Comparison of ENCODE assay signal across 13 cellular contexts in the genomic region with DNA sequence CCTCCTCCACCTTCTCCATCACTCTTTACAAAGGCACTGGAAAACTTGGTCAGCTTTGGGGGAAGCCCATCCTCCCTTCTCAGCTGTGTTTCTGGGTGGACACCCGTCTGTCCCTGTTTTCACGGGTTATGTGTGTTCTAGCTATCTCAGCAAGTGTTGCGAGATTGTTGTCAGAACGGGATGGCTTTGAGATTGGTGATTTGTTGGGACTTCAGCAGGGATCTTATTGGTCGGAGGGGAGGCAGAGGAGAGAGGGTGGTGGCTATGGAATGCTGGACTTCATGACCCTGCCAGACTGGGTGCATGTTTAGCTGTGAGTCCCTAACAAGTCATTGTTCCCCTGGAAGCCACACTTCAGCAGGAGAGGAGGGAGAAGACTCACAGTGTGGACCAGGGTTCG. TPM values are rescaled to one million over a fixed set of nuclear protein-coding genes. Genes with fewer than 3 reads are reported as not detected.
DNase-seq lines count a peak whose midpoint lies in the region; ATAC-seq, FAIRE-seq and TF ChIP-seq lines count a peak whose summit lies in the region.
"Had no signal": no experiment of that assay in that cellular context is flagged by ENCODE, and none has a peak within 500 bp of the region (broad histone marks: within the 10 kb centered on the region; RNA-seq: fewer than 3 reads in every experiment).

No MANE protein-coding gene starts in this region.

- peaks cover 31% of the 10 kb centered on the region for H3K4me1 Mint-ChIP-seq in MCF 10A (ENCODE audit: insufficient read depth, unreplicated experiment)

- no peak for ATAC-seq in activated naive CD4-positive, alpha-beta T cell treated with anti-CD3 and anti-CD28 coated beads, Interleukin-2, amount 50 U/mL, for 72 hours
- no peak for ATAC-seq in thoracic aorta (ENCODE audit: insufficient number of reproducible peaks, low FRiP score, low read depth)
- no peak for ATAC-seq in upper lobe of left lung (ENCODE audit: low FRiP score in 2 of 2)

- no peak overlapping the region for H3K4me3 ChIP-seq in breast epithelium
- peak overlapping the region in 1 of 3 experiments; percentile 95 for H3K4me3 ChIP-seq in keratinocyte (ENCODE audit: control insufficient read depth in 2 of 3, extremely low read depth in 1 of 3, insufficient read depth in 2 of 3, low read depth in 1 of 3, low read length in 3 of 3)
- no peak overlapping the region for H3K4me3 ChIP-seq in thoracic aorta
- H3K4me3 ChIP-seq in upper lobe of left lung, result no peak overlapping the region
- H3K4me3 ChIP-seq: prostate gland, uterus had no signal

- peak overlapping the region; percentile 90 for H3K27ac Mint-ChIP-seq in MCF 10A (ENCODE audit: low read depth, unreplicated experiment)
- H3K27ac Mint-ChIP-seq in activated naive CD4-positive, alpha-beta T cell treated with anti-CD3 and anti-CD28 coated beads, Interleukin-2, amount 50 U/mL, for 72 hours, result peak overlapping the region; percentile 96 to 97

- TF ChIP-seq CTCF in MCF 10A (IDR thresholded peaks at IDR 0.05; ENCODE audit: unreplicated experiment) (no peak), breast epithelium (IDR thresholded peaks at IDR 0.05) (no peak), keratinocyte (optimal IDR thresholded peaks at IDR 0.05 in 1 of 3, IDR thresholded peaks at IDR 0.05 in 1 of 3, conservative IDR thresholded peaks at IDR 0.05 in 1 of 3; ENCODE audit: extremely low read depth in 1 of 3, insufficient read depth in 2 of 3, low read length in 3 of 3) (no peak), thoracic aorta (IDR thresholded peaks at IDR 0.05) (no peak), upper lobe of left lung (IDR thresholded peaks at IDR 0.05) (no peak)

- 78 to 84% methylated on average over 6 of the region's 6 CpGs for WGBS in upper lobe of left lung, 2 donors

- H3K9me3 ChIP-seq in breast epithelium (no peaks in the 10 kb centered on the region), keratinocyte (ENCODE audit: control insufficient read depth, low read depth, low read length) (no peaks in the 10 kb centered on the region), thoracic aorta (no peaks in the 10 kb centered on the region), upper lobe of left lung (no peaks in the 10 kb centered on the region)
- H3K9me3 ChIP-seq: prostate gland, uterus had no signal

- intact Hi-C loops in MCF 10A (cut with micrococcal nuclease) (no loop called here), breast epithelium (cut with DNase I; ENCODE audit: low total_unique reads) (no loop called here)

- peaks cover 4 to 6% of the 10 kb centered on the region in 2 donors for H3K4me1 ChIP-seq in breast epithelium
- H3K4me1 ChIP-seq in keratinocyte (ENCODE audit: control insufficient read depth, extremely low read depth, insufficient read depth, low read length), result peaks cover 21% of the 10 kb centered on the region
- peaks cover 7 to 16% of the 10 kb centered on the region in 2 donors for H3K4me1 ChIP-seq in thoracic aorta (ENCODE audit: control insufficient read depth in 1 of 2, low read depth in 2 of 2)
- peaks cover 13 to 23% (median 16%) of the 10 kb centered on the region in 4 donors for H3K4me1 ChIP-seq in upper lobe of left lung
- H3K4me1 ChIP-seq: uterus had no signal

- DNase-seq in MCF 10A (ENCODE audit: unreplicated experiment) (no peak), breast epithelium (ENCODE audit: low spot score in 2 of 2) (no peak), keratinocyte (ENCODE audit: low read depth, low spot score) (no peak), thoracic aorta (ENCODE audit: low spot score) (no peak), ureter (ENCODE audit: low spot score) (no peak), upper lobe of left lung (no peak)
- DNase-seq in activated naive CD4-positive, alpha-beta T cell treated with anti-CD3 and anti-CD28 coated beads, Interleukin-2, amount 50 U/mL, for 72 hours (ENCODE audit: low spot score in 2 of 2), result no peak
- DNase-seq in activated effector memory CD4-positive, alpha-beta T cell treated with anti-CD3 and anti-CD28 coated beads, Interleukin-2, amount 50 U/mL, for 16 hours, result no peak
- DNase-seq: NCI-H524, uterus had no signal

- no peak overlapping the region for H3K9ac ChIP-seq in keratinocyte (ENCODE audit: control insufficient read depth, extremely low read depth, insufficient read depth, low read length)

- POLR2A ChIA-PET in MCF 10A (lab: Yijun Ruan, JAX), result interaction anchor here (0.5 to 7.9 kb wide), 5 partner anchors 13 to 246 kb away, joined by 3 to 130 read pairs (median 11); a partner anchor contains a TSS

- no peak overlapping the region for H2AFZ ChIP-seq in keratinocyte (ENCODE audit: control insufficient read depth, low read length)

- H3K9me3 Mint-ChIP-seq in MCF 10A (ENCODE audit: unreplicated experiment), result no peaks in the 10 kb centered on the region
- no peaks in the 10 kb centered on the region for H3K9me3 Mint-ChIP-seq in activated naive CD4-positive, alpha-beta T cell treated with anti-CD3 and anti-CD28 coated beads, Interleukin-2, amount 50 U/mL, for 72 hours

- no peak for FAIRE-seq in keratinocyte (lab: Jason Lieb, UNC)
- FAIRE-seq: endothelial cell of umbilical vein, H54 had no signal

- H3K27ac ChIP-seq in breast epithelium, result peak overlapping the region in 1 of 2 donors; percentile 64
- no peak overlapping the region for H3K27ac ChIP-seq in keratinocyte (ENCODE audit: control insufficient read depth, insufficient read depth, low read length)
- H3K27ac ChIP-seq in thoracic aorta, result peak overlapping the region; percentile 69 to 90
- H3K27ac ChIP-seq in upper lobe of left lung, result no peak overlapping the region

- peak overlapping the region; percentile 88 for H3K4me2 ChIP-seq in keratinocyte (ENCODE audit: control insufficient read depth, extremely low read depth, insufficient read depth, low read depth, low read length)

- H3K36me3 ChIP-seq in breast epithelium, result no peaks in the 10 kb centered on the region
- peaks cover 34 to 42% of the 10 kb centered on the region in 2 experiments for H3K36me3 ChIP-seq in keratinocyte (ENCODE audit: control insufficient read depth in 2 of 2, extremely low read depth in 1 of 2, insufficient read depth in 2 of 2, low read length in 2 of 2)
- peaks cover 37% of the 10 kb centered on the region for H3K36me3 ChIP-seq in thoracic aorta
- peaks cover 20 to 41% (median 35%) of the 10 kb centered on the region in 4 donors for H3K36me3 ChIP-seq in upper lobe of left lung
- H3K36me3 ChIP-seq: uterus had no signal

- no peaks in the 10 kb centered on the region for H3K27me3 Mint-ChIP-seq in MCF 10A (ENCODE audit: insufficient read depth, unreplicated experiment)

- no peaks in the 10 kb centered on the region for H4K20me1 ChIP-seq in keratinocyte (ENCODE audit: control insufficient read depth, extremely low read depth, insufficient read depth, low read length)

- no TSS peak for BruUV-seq in MCF 10A (replicated peaks; lab: Mats Ljungman, UMichigan)

- CTCF ChIA-PET in MCF 10A (lab: Yijun Ruan, JAX), result interaction anchor here (0.6 to 7.3 kb wide), 6 partner anchors 12 to 119 kb away, joined by 3 to 40 read pairs (median 10); a partner anchor contains a TSS

- H3K9me1 ChIP-seq in keratinocyte (ENCODE audit: control insufficient read depth, extremely low read depth, insufficient read depth, low read length), result no peaks in the 10 kb centered on the region

- peaks cover 52% of the 10 kb centered on the region for H3K36me3 Mint-ChIP-seq in MCF 10A (ENCODE audit: insufficient read depth, unreplicated experiment)
- H3K36me3 Mint-ChIP-seq in activated naive CD4-positive, alpha-beta T cell treated with anti-CD3 and anti-CD28 coated beads, Interleukin-2, amount 50 U/mL, for 72 hours, result peaks cover 35 to 49% of the 10 kb centered on the region in 2 donors

- TF ChIP-seq POLR2A in breast epithelium (IDR thresholded peaks at IDR 0.05) (no peak), upper lobe of left lung (IDR thresholded peaks at IDR 0.05) (no peak)

- H3K79me2 ChIP-seq in keratinocyte (ENCODE audit: control insufficient read depth, insufficient read depth, low read length), result peaks cover 41% of the 10 kb centered on the region

- H3K27me3 ChIP-seq in breast epithelium (no peaks in the 10 kb centered on the region), keratinocyte (ENCODE audit: control insufficient read depth, extremely low read depth, insufficient read depth, low read length) (no peaks in the 10 kb centered on the region), thoracic aorta (replicated peaks; ENCODE audit: insufficient read depth) (no peaks in the 10 kb centered on the region), upper lobe of left lung (no peaks in the 10 kb centered on the region)
- H3K27me3 ChIP-seq: uterus had no signal

- TF ChIP-seq EP300 in upper lobe of left lung (IDR thresholded peaks at IDR 0.05), result no peak

- peak overlapping the region; percentile 88 for H3K4me3 Mint-ChIP-seq in MCF 10A (ENCODE audit: unreplicated experiment)

- dilution Hi-C loops in keratinocyte (cut with MboI; ENCODE audit: extremely low pct_ligation_motif_present, low sequenced_read_pairs), result no loop called here

RNA-seq across cellular contexts. Expression of a gene that starts 2.1 kb away (rescaled TPM):
- 62.5 and 80.2 TPM in 2 replicates for total RNA-seq in MCF 10A (2022)
- 10 to 100 TPM; 32.6 to 52.8 (median 34.7) TPM for total RNA-seq in breast epithelium
- total RNA-seq in activated naive CD4-positive, alpha-beta T cell treated with anti-CD3 and anti-CD28 coated beads, Interleukin-2, amount 50 U/mL, for 72 hours, result 100 to 1,000 TPM; 132 to 166 TPM
- 58.3 to 84.1 TPM (median 67.2 TPM) in 3 replicates for polyA plus RNA-seq in keratinocyte
- polyA plus RNA-seq in keratinocyte (2011; ENCODE audit: low read depth), result 31.2 TPM
- 42.8 and 66.5 TPM in 2 replicates for polyA plus RNA-seq in keratinocyte (2011; cell fraction: cytosol; rRNA removed)
- 94.0 and 116 TPM in 2 replicates for polyA plus RNA-seq in keratinocyte (2011; cell fraction: nucleus; rRNA removed)
- polyA plus RNA-seq in keratinocyte (2012; ENCODE audit: low replicate concordance), result 44.4 and 76.0 TPM in 2 replicates
- polyA minus RNA-seq in keratinocyte, result 122 to 148 TPM (median 148 TPM) in 3 replicates
- 95.2 TPM for polyA minus RNA-seq in keratinocyte (2011; cell fraction: cytosol; rRNA and poly(A)+ RNA removed)
- polyA minus RNA-seq in keratinocyte (2011; cell fraction: nucleus; rRNA and poly(A)+ RNA removed), result 67.8 and 83.2 TPM in 2 replicates
- total RNA-seq in thoracic aorta, result 10 to 100 TPM; 54.3 to 62.7 TPM
- 106 TPM for total RNA-seq in ureter
- total RNA-seq in upper lobe of left lung, result 10 to 100 TPM; 22.6 to 77.0 (median 35.6) TPM

RNA-seq across cellular contexts. Expression of a gene that starts 3.0 kb away (rescaled TPM):
- total RNA-seq in MCF 10A (2022), result 11.7 and 25.5 TPM in 2 replicates
- 1 to 10 TPM in 2 of 3 donors, under 1 TPM in 1; 0.33 to 3.0 (median 1.8) TPM for total RNA-seq in breast epithelium
- 100 to 1,000 TPM; 110 to 147 TPM for total RNA-seq in activated naive CD4-positive, alpha-beta T cell treated with anti-CD3 and anti-CD28 coated beads, Interleukin-2, amount 50 U/mL, for 72 hours
- polyA plus RNA-seq in keratinocyte, result 2.1 to 16.9 TPM (median 15.0 TPM) in 3 replicates
- 0.62 TPM for polyA plus RNA-seq in keratinocyte (2011; ENCODE audit: low read depth)
- polyA plus RNA-seq in keratinocyte (2011; cell fraction: cytosol; rRNA removed), result 3.6 and 4.7 TPM in 2 replicates
- polyA plus RNA-seq in keratinocyte (2011; cell fraction: nucleus; rRNA removed), result 7.3 and 8.3 TPM in 2 replicates
- polyA plus RNA-seq in keratinocyte (2012; ENCODE audit: low replicate concordance), result 0.55 and 15.7 TPM in 2 replicates
- polyA minus RNA-seq in keratinocyte, result 3.0 to 10.4 TPM (median 7.5 TPM) in 3 replicates
- polyA minus RNA-seq in keratinocyte (2011; cell fraction: cytosol; rRNA and poly(A)+ RNA removed), result 22.4 TPM
- 5.0 and 9.8 TPM in 2 replicates for polyA minus RNA-seq in keratinocyte (2011; cell fraction: nucleus; rRNA and poly(A)+ RNA removed)
- total RNA-seq in thoracic aorta, result 1 to 10 TPM; 1.8 to 1.9 TPM
- total RNA-seq in ureter, result 1.4 TPM
- total RNA-seq in upper lobe of left lung, result 10 to 100 TPM in 1 of 6 donors, 1 to 10 TPM in 3, under 1 TPM in 1, not detected in 1; 0.39 to 10.3 (median 2.8) TPM

RNA-seq across cellular contexts. Expression of a gene that starts 13.3 kb away (rescaled TPM):
- total RNA-seq in MCF 10A (2022), result 498 and 549 TPM in 2 replicates
- total RNA-seq in breast epithelium, result 100 to 1,000 TPM; 297 to 386 (median 351) TPM
- 1,000 to 10,000 TPM in 1 of 2 donors, 100 to 1,000 TPM in 1; 694 to 1,875 TPM for total RNA-seq in activated naive CD4-positive, alpha-beta T cell treated with anti-CD3 and anti-CD28 coated beads, Interleukin-2, amount 50 U/mL, for 72 hours
- polyA plus RNA-seq in keratinocyte, result 1,218 to 2,229 TPM (median 1,551 TPM) in 3 replicates
- polyA plus RNA-seq in keratinocyte (2011; ENCODE audit: low read depth), result 265 TPM
- polyA plus RNA-seq in keratinocyte (2011; cell fraction: cytosol; rRNA removed), result 1,209 and 1,293 TPM in 2 replicates
- 796 and 920 TPM in 2 replicates for polyA plus RNA-seq in keratinocyte (2011; cell fraction: nucleus; rRNA removed)
- 546 and 816 TPM in 2 replicates for polyA plus RNA-seq in keratinocyte (2012; ENCODE audit: low replicate concordance)
- polyA minus RNA-seq in keratinocyte, result 1,325 to 2,073 TPM (median 1,599 TPM) in 3 replicates
- 656 TPM for polyA minus RNA-seq in keratinocyte (2011; cell fraction: cytosol; rRNA and poly(A)+ RNA removed)
- polyA minus RNA-seq in keratinocyte (2011; cell fraction: nucleus; rRNA and poly(A)+ RNA removed), result 245 and 276 TPM in 2 replicates
- total RNA-seq in thoracic aorta, result 100 to 1,000 TPM; 287 to 322 TPM
- 418 TPM for total RNA-seq in ureter
- total RNA-seq in upper lobe of left lung, result 100 to 1,000 TPM; 137 to 407 (median 309) TPM

RNA-seq across cellular contexts. Expression of a gene that starts 13.3 kb away (rescaled TPM):
- 0.47 TPM in 1 of 2 replicates, not detected in the other for total RNA-seq in MCF 10A (2022)
- 1 to 10 TPM in 2 of 3 donors, under 1 TPM in 1; 0.80 to 3.3 (median 2.2) TPM for total RNA-seq in breast epithelium
- total RNA-seq in activated naive CD4-positive, alpha-beta T cell treated with anti-CD3 and anti-CD28 coated beads, Interleukin-2, amount 50 U/mL, for 72 hours, result 1 to 10 TPM in 1 of 2 donors, under 1 TPM in 1; 0.25 to 1.8 TPM
- polyA plus RNA-seq in keratinocyte, result 0.41 to 0.94 TPM (median 0.80 TPM) in 3 replicates
- not detected for polyA plus RNA-seq in keratinocyte (2011; ENCODE audit: low read depth)
- polyA plus RNA-seq in keratinocyte (2011; cell fraction: cytosol; rRNA removed), result 0.16 TPM in 2 replicates
- 4.2 and 5.9 TPM in 2 replicates for polyA plus RNA-seq in keratinocyte (2011; cell fraction: nucleus; rRNA removed)
- 0.44 and 0.77 TPM in 2 replicates for polyA plus RNA-seq in keratinocyte (2012; ENCODE audit: low replicate concordance)
- 0.64 to 0.98 TPM (median 0.89 TPM) in 3 replicates for polyA minus RNA-seq in keratinocyte
- polyA minus RNA-seq in keratinocyte (2011; cell fraction: cytosol; rRNA and poly(A)+ RNA removed), result not detected
- 0.93 and 1.3 TPM in 2 replicates for polyA minus RNA-seq in keratinocyte (2011; cell fraction: nucleus; rRNA and poly(A)+ RNA removed)
- total RNA-seq in thoracic aorta, result 10 to 100 TPM in 1 of 2 donors, 1 to 10 TPM in 1; 9.3 to 16.6 TPM
- total RNA-seq in ureter, result 4.5 TPM
- 1 to 10 TPM in 2 of 6 donors, under 1 TPM in 3, not detected in 1; 0.44 to 1.4 (median 0.86) TPM for total RNA-seq in upper lobe of left lung

RNA-seq across cellular contexts. Expression of a gene that starts 19.1 kb away (rescaled TPM):
- total RNA-seq in MCF 10A (2022), result 9.2 and 10.8 TPM in 2 replicates
- 10 to 100 TPM in 2 of 3 donors, 1 to 10 TPM in 1; 9.0 to 13.4 (median 12.7) TPM for total RNA-seq in breast epithelium
- 10 to 100 TPM in 1 of 2 donors, 1 to 10 TPM in 1; 1.4 to 11.7 TPM for total RNA-seq in activated naive CD4-positive, alpha-beta T cell treated with anti-CD3 and anti-CD28 coated beads, Interleukin-2, amount 50 U/mL, for 72 hours
- polyA plus RNA-seq in keratinocyte, result 4.9 to 8.7 TPM (median 5.1 TPM) in 3 replicates
- polyA plus RNA-seq in keratinocyte (2011; ENCODE audit: low read depth), result 1.2 TPM
- 3.8 and 7.7 TPM in 2 replicates for polyA plus RNA-seq in keratinocyte (2011; cell fraction: cytosol; rRNA removed)
- 5.1 and 8.0 TPM in 2 replicates for polyA plus RNA-seq in keratinocyte (2011; cell fraction: nucleus; rRNA removed)
- 5.4 and 7.8 TPM in 2 replicates for polyA plus RNA-seq in keratinocyte (2012; ENCODE audit: low replicate concordance)
- polyA minus RNA-seq in keratinocyte, result 1.4 to 5.8 TPM (median 1.7 TPM) in 3 replicates
- 6.1 TPM for polyA minus RNA-seq in keratinocyte (2011; cell fraction: cytosol; rRNA and poly(A)+ RNA removed)
- polyA minus RNA-seq in keratinocyte (2011; cell fraction: nucleus; rRNA and poly(A)+ RNA removed), result 1.5 and 1.8 TPM in 2 replicates
- total RNA-seq in thoracic aorta, result 10 to 100 TPM in 1 of 2 donors, 1 to 10 TPM in 1; 9.2 to 19.1 TPM
- 9.9 TPM for total RNA-seq in ureter
- 10 to 100 TPM; 27.7 to 63.3 (median 35.0) TPM for total RNA-seq in upper lobe of left lung

Comparison
In these comparisons a context has a peak if more than half of its experiments do, and no peak if none do; other contexts are left out.
1. H3K27ac ChIP-seq: peak in thoracic aorta (2 of 2); none in keratinocyte (single experiment) and upper lobe of left lung (0 of 4).